ENCODE assay signal across 1 cellular context in the genomic region with DNA sequence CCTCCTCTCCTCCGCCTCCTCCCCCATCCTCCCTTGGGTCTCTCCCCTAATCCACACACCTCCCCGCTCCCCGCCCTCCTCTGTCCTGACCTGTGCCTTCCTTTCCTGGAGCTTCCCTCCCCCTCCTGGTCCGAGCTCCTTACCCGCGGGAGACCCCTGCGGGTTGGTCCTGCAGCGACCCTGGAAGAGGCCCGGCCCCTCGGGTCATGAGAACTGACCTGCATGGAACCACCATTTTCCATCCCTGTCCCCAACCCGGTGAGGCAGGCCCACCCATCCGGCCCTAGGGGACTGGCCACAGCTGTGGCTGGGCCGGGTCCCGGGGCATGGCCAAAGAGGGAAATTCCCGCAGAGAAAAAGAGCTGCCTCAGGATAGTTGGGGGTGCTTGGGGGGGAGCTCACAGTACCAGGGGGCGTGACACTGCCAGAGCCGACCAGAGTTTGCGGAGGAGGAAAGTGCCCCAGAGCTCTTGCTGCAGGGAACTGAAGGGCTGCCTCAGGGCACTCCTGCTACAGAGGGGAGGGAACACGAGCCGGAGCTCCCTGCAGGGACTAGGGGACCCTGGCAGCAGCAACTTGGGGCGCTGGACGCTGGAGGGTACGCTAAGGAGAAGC.
A peak's percentile ranks its signal among the peaks of the same experiment; 100 is the strongest.
TF ChIP-seq lines count a peak whose summit lies in the region.

No MANE protein-coding gene starts in this region.

TF ChIP-seq in HEK293, 187 proteins besides CTCF, POLR2A, EP300 and RAD21 (continued from another document):
- TF ChIP-seq, protein P1, sequence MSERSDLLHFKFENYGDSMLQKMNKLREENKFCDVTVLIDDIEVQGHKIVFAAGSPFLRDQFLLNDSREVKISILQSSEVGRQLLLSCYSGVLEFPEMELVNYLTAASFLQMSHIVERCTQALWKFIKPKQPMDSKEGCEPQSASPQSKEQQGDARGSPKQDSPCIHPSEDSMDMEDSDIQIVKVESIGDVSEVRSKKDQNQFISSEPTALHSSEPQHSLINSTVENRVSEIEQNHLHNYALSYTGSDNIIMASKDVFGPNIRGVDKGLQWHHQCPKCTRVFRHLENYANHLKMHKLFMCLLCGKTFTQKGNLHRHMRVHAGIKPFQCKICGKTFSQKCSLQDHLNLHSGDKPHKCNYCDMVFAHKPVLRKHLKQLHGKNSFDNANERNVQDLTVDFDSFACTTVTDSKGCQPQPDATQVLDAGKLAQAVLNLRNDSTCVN (tag by site-specific recombination; optimal IDR thresholded peaks at IDR 0.05) = no peak
- TF ChIP-seq ZNF664 (tag by site-specific recombination; IDR thresholded peaks at IDR 0.05) = no peak
- TF ChIP-seq GLIS1 (tag by site-specific recombination; IDR thresholded peaks at IDR 0.05) = peak; percentile 43
- TF ChIP-seq ZNF610 (tag by site-specific recombination; IDR thresholded peaks at IDR 0.05; ENCODE audit: borderline replicate concordance) = no peak
- no peak for TF ChIP-seq ZNF837 (tag by site-specific recombination; IDR thresholded peaks at IDR 0.05)
- no peak for TF ChIP-seq ZNF248 (tag by site-specific recombination; IDR thresholded peaks at IDR 0.05)
- TF ChIP-seq, protein P2, sequence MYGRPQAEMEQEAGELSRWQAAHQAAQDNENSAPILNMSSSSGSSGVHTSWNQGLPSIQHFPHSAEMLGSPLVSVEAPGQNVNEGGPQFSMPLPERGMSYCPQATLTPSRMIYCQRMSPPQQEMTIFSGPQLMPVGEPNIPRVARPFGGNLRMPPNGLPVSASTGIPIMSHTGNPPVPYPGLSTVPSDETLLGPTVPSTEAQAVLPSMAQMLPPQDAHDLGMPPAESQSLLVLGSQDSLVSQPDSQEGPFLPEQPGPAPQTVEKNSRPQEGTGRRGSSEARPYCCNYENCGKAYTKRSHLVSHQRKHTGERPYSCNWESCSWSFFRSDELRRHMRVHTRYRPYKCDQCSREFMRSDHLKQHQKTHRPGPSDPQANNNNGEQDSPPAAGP (tag by site-specific recombination; IDR thresholded peaks at IDR 0.05) = peak; percentile 76
- TF ChIP-seq KLF1 (tag by site-specific recombination; IDR thresholded peaks at IDR 0.05) = peak; percentile 51
- no peak for TF ChIP-seq FEZF1 (tag by site-specific recombination; IDR thresholded peaks at IDR 0.05)
- no peak for TF ChIP-seq ZNF155 (tag by site-specific recombination; IDR thresholded peaks at IDR 0.05)
- TF ChIP-seq, protein P3, sequence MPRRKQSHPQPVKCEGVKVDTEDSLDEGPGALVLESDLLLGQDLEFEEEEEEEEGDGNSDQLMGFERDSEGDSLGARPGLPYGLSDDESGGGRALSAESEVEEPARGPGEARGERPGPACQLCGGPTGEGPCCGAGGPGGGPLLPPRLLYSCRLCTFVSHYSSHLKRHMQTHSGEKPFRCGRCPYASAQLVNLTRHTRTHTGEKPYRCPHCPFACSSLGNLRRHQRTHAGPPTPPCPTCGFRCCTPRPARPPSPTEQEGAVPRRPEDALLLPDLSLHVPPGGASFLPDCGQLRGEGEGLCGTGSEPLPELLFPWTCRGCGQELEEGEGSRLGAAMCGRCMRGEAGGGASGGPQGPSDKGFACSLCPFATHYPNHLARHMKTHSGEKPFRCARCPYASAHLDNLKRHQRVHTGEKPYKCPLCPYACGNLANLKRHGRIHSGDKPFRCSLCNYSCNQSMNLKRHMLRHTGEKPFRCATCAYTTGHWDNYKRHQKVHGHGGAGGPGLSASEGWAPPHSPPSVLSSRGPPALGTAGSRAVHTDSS (tag by site-specific recombination; IDR thresholded peaks at IDR 0.05) = no peak
- no peak for TF ChIP-seq ZNF169 (tag by site-specific recombination; IDR thresholded peaks at IDR 0.05)
- TF ChIP-seq, protein P4, sequence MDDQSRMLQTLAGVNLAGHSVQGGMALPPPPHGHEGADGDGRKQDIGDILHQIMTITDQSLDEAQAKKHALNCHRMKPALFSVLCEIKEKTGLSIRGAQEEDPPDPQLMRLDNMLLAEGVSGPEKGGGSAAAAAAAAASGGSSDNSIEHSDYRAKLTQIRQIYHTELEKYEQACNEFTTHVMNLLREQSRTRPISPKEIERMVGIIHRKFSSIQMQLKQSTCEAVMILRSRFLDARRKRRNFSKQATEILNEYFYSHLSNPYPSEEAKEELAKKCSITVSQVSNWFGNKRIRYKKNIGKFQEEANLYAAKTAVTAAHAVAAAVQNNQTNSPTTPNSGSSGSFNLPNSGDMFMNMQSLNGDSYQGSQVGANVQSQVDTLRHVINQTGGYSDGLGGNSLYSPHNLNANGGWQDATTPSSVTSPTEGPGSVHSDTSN (CRISPR knock-in tag; IDR thresholded peaks at IDR 0.05) = no peak
- TF ChIP-seq ZNF791 (tag by site-specific recombination; IDR thresholded peaks at IDR 0.05) = no peak
- TF ChIP-seq MEIS1 (CRISPR knock-in tag; IDR thresholded peaks at IDR 0.05; ENCODE audit: borderline replicate concordance) = no peak
- TF ChIP-seq ZNF777 (tag by site-specific recombination; IDR thresholded peaks at IDR 0.05; ENCODE audit: borderline replicate concordance) = no peak
- TF ChIP-seq, protein P5, sequence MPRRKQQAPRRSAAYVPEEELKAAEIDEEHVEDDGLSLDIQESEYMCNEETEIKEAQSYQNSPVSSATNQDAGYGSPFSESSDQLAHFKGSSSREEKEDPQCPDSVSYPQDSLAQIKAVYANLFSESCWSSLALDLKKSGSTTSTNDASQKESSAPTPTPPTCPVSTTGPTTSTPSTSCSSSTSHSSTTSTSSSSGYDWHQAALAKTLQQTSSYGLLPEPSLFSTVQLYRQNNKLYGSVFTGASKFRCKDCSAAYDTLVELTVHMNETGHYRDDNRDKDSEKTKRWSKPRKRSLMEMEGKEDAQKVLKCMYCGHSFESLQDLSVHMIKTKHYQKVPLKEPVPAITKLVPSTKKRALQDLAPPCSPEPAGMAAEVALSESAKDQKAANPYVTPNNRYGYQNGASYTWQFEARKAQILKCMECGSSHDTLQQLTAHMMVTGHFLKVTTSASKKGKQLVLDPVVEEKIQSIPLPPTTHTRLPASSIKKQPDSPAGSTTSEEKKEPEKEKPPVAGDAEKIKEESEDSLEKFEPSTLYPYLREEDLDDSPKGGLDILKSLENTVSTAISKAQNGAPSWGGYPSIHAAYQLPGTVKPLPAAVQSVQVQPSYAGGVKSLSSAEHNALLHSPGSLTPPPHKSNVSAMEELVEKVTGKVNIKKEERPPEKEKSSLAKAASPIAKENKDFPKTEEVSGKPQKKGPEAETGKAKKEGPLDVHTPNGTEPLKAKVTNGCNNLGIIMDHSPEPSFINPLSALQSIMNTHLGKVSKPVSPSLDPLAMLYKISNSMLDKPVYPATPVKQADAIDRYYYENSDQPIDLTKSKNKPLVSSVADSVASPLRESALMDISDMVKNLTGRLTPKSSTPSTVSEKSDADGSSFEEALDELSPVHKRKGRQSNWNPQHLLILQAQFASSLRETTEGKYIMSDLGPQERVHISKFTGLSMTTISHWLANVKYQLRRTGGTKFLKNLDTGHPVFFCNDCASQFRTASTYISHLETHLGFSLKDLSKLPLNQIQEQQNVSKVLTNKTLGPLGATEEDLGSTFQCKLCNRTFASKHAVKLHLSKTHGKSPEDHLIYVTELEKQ (tag by site-specific recombination; IDR thresholded peaks at IDR 0.05; ENCODE audit: borderline replicate concordance) = no peak
- TF ChIP-seq ZNF544 (tag by site-specific recombination; IDR thresholded peaks at IDR 0.05) = no peak
- TF ChIP-seq ZBTB48 (tag by site-specific recombination; IDR thresholded peaks at IDR 0.05) = peak; percentile 52
- TF ChIP-seq BCL11B (tag by site-specific recombination; IDR thresholded peaks at IDR 0.05; ENCODE audit: low read depth) = peak; percentile 75; the same call in 1 of the 2 replicates
- no peak for TF ChIP-seq KLF7 (tag by site-specific recombination; IDR thresholded peaks at IDR 0.05; ENCODE audit: borderline replicate concordance)
- no peak for TF ChIP-seq ZNF596 (tag by site-specific recombination; IDR thresholded peaks at IDR 0.05)
- no peak for TF ChIP-seq ZNF561 (tag by site-specific recombination; IDR thresholded peaks at IDR 0.05; ENCODE audit: borderline replicate concordance)
- TF ChIP-seq ZNF324 (tag by site-specific recombination; IDR thresholded peaks at IDR 0.05) = no peak
- TF ChIP-seq, protein P6, sequence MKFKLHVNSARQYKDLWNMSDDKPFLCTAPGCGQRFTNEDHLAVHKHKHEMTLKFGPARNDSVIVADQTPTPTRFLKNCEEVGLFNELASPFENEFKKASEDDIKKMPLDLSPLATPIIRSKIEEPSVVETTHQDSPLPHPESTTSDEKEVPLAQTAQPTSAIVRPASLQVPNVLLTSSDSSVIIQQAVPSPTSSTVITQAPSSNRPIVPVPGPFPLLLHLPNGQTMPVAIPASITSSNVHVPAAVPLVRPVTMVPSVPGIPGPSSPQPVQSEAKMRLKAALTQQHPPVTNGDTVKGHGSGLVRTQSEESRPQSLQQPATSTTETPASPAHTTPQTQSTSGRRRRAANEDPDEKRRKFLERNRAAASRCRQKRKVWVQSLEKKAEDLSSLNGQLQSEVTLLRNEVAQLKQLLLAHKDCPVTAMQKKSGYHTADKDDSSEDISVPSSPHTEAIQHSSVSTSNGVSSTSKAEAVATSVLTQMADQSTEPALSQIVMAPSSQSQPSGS (tag by site-specific recombination; IDR thresholded peaks at IDR 0.05; ENCODE audit: low read depth) = 0 out of 2 replicates have a peak, but pooled peaks have one; percentile 2
- TF ChIP-seq ZNF548 (tag by site-specific recombination; IDR thresholded peaks at IDR 0.05) = no peak
- TF ChIP-seq ZNF121 (tag by site-specific recombination; IDR thresholded peaks at IDR 0.05) = no peak
- no peak for TF ChIP-seq SCRT2 (tag by site-specific recombination; IDR thresholded peaks at IDR 0.05)
- peak; percentile 54; the same call in 1 of the 2 replicates for TF ChIP-seq KLF16 (tag by site-specific recombination; IDR thresholded peaks at IDR 0.05)
- no peak for TF ChIP-seq ZNF2 (tag by site-specific recombination; IDR thresholded peaks at IDR 0.05)
- TF ChIP-seq ZEB2 (tag by site-specific recombination; IDR thresholded peaks at IDR 0.05) = no peak
- TF ChIP-seq OVOL3 (tag by site-specific recombination; IDR thresholded peaks at IDR 0.05) = no peak
- no peak for TF ChIP-seq ZFP37 (tag by site-specific recombination; IDR thresholded peaks at IDR 0.05)
- no peak for TF ChIP-seq ZNF629 (tag by site-specific recombination; IDR thresholded peaks at IDR 0.05)
- no peak for TF ChIP-seq ZNF37A (tag by site-specific recombination; IDR thresholded peaks at IDR 0.05)
- no peak for TF ChIP-seq ZNF23 (tag by site-specific recombination; IDR thresholded peaks at IDR 0.05; ENCODE audit: borderline replicate concordance)
- TF ChIP-seq SP3 (tag by site-specific recombination; IDR thresholded peaks at IDR 0.05) = peak; percentile 64
- TF ChIP-seq ZNF138 (tag by site-specific recombination; IDR thresholded peaks at IDR 0.05; ENCODE audit: borderline replicate concordance) = no peak
- TF ChIP-seq WT1 (tag by site-specific recombination; IDR thresholded peaks at IDR 0.05) = peak; percentile 91
